Comparison of ENCODE assay signal across 19 cellular contexts in the genomic region with DNA sequence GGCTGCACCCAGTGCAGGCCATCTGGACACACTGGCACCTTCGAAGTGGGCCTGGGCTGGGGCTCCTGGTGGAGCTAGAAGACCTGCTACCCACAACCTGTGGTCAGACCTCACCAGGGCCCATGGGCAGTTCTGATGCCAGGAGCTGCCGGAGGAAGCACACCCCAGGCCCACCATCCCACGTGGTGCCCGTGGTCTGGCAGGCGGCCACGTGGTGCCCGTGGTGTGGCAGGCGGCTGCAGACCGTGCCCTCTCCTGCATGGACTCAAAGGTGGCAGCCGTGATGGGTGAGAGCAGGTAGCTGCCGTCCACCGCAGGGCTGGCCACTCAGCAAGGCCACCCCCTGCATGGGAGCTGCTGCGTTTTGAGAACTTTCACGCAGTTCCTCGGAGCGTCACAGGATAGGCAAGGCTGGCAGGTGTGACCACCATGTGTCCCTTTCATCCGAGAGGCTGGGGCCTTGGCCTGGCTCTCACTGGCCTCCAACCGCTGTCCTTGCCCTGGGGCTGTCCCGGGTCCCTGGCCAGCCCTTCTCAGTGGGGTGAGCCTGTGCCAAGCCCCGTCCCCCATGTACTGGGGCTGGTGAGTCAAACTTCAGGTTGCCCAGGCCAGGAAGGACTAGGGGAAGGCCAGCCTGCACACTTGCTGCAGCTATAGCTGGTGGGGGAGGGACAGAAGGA. TPM values are rescaled to one million over a fixed set of nuclear protein-coding genes. Genes with fewer than 3 reads are reported as not detected.
DNase-seq lines count a peak whose midpoint lies in the region; ATAC-seq, FAIRE-seq and TF ChIP-seq lines count a peak whose summit lies in the region.
"Had no signal": no experiment of that assay in that cellular context is flagged by ENCODE, and none has a peak within 500 bp of the region (broad histone marks: within the 10 kb centered on the region; RNA-seq: fewer than 3 reads in every experiment).

No MANE protein-coding gene starts in this region.

- TF ChIP-seq POLR2A in transverse colon (IDR thresholded peaks at IDR 0.05), result no peak

- H3K36me3 Mint-ChIP-seq in activated naive CD4-positive, alpha-beta T cell treated with anti-CD3 and anti-CD28 coated beads, Interleukin-2, amount 50 U/mL, for 72 hours, result peaks cover 0 to 7% of the 10 kb centered on the region in 2 donors

- H3K27me3 ChIP-seq in keratinocyte (ENCODE audit: control insufficient read depth, extremely low read depth, insufficient read depth, low read length), result peaks cover 58% of the 10 kb centered on the region
- peaks cover 78% of the 10 kb centered on the region for H3K27me3 ChIP-seq in transverse colon

- 0 out of 2 replicates have a peak overlapping the region, but pooled peaks have one; percentile 10 for H3K27ac ChIP-seq in RWPE1
- no peak overlapping the region for H3K27ac ChIP-seq in keratinocyte (ENCODE audit: control insufficient read depth, insufficient read depth, low read length)
- H3K27ac ChIP-seq in transverse colon, result no peak overlapping the region
- H3K27ac ChIP-seq: cardiac muscle cell, epithelial cell of prostate, KMS-11, psoas muscle had no signal

- H3K4me2 ChIP-seq in keratinocyte (ENCODE audit: control insufficient read depth, extremely low read depth, insufficient read depth, low read depth, low read length), result peak overlapping the region; percentile 16
- H3K4me2 ChIP-seq: KMS-11 had no signal

- no peak overlapping the region for H3K9ac ChIP-seq in keratinocyte (ENCODE audit: control insufficient read depth, extremely low read depth, insufficient read depth, low read length)
- H3K9ac ChIP-seq: KMS-11 had no signal

- H2AFZ ChIP-seq in keratinocyte (ENCODE audit: control insufficient read depth, low read length), result no peak overlapping the region

- no peak for DNase-seq in activated naive CD4-positive, alpha-beta T cell treated with anti-CD3 and anti-CD28 coated beads, Interleukin-2, amount 50 U/mL, for 72 hours (ENCODE audit: low spot score in 2 of 2)
- no peak for DNase-seq in activated naive CD4-positive, alpha-beta T cell treated with anti-CD3 and anti-CD28 coated beads, Interleukin-2, amount 50 U/mL, for 16 hours
- DNase-seq in RWPE1 (ENCODE audit: low spot score) (no peak), keratinocyte (ENCODE audit: low read depth, low spot score) (no peak), transverse colon (peak; percentile 6), globus pallidus (ENCODE audit: low spot score) (no peak), GM19238 (ENCODE audit: insufficient read length, low spot score) (no peak), DMS53 (lab: John Stamatoyannopoulos, UW) (no peak)
- DNase-seq: AML-193, DMS79 treated with DMSO at 0.1 percent for 48 hours, glutamatergic neuron, NCI-H146, OCI-M1, psoas muscle, trophoblast cell had no signal

- intact Hi-C loops in transverse colon (cut with DNase I; ENCODE audit: low total_unique reads), result no loop called here

- POLR2A ChIA-PET in RWPE1 (lab: Yijun Ruan, JAX; ENCODE audit: low non-redundant PET), result no interaction called here

- FAIRE-seq in keratinocyte (lab: Jason Lieb, UNC), result no peak

- H3K9me1 ChIP-seq in keratinocyte (ENCODE audit: control insufficient read depth, extremely low read depth, insufficient read depth, low read length), result no peaks in the 10 kb centered on the region

- H3K27ac Mint-ChIP-seq in activated naive CD4-positive, alpha-beta T cell treated with anti-CD3 and anti-CD28 coated beads, Interleukin-2, amount 50 U/mL, for 72 hours, result peak overlapping the region; percentile 60 to 93

- H3K4me3 ChIP-seq in keratinocyte (ENCODE audit: control insufficient read depth in 2 of 3, extremely low read depth in 1 of 3, insufficient read depth in 2 of 3, low read depth in 1 of 3, low read length in 3 of 3) (no peak overlapping the region), transverse colon (no peak overlapping the region)
- H3K4me3 ChIP-seq: cardiac muscle cell, psoas muscle had no signal

- dilution Hi-C loops in keratinocyte (cut with MboI; ENCODE audit: extremely low pct_ligation_motif_present, low sequenced_read_pairs), result no loop called here

- H3K79me2 ChIP-seq in keratinocyte (ENCODE audit: control insufficient read depth, insufficient read depth, low read length), result no peaks in the 10 kb centered on the region

- in situ Hi-C loops in transverse colon (cut with MboI; ENCODE audit: low pct_ligation_motif_present in 1 of 4, low pct_unique_long_range_greater_than_20kb in 1 of 4, low sequenced_read_pairs in 3 of 4), result no loop called here

- CTCF ChIA-PET in RWPE1 (lab: Yijun Ruan, JAX), result no interaction called here

- 87% methylated on average over 18 of the region's 20 CpGs; no CpG with 5 or more reads in 1 of the 2 donors for WGBS in transverse colon (ENCODE audit: low coverage in 1 of 2), 2 donors

- no peaks in the 10 kb centered on the region for H4K20me1 ChIP-seq in keratinocyte (ENCODE audit: control insufficient read depth, extremely low read depth, insufficient read depth, low read length)

- TF ChIP-seq EP300 in transverse colon (IDR thresholded peaks at IDR 0.05; ENCODE audit: low read depth), result no peak

- H3K9me3 Mint-ChIP-seq in activated naive CD4-positive, alpha-beta T cell treated with anti-CD3 and anti-CD28 coated beads, Interleukin-2, amount 50 U/mL, for 72 hours, result peaks cover 0 to 4% of the 10 kb centered on the region in 2 donors

- ATAC-seq in activated naive CD4-positive, alpha-beta T cell treated with anti-CD3 and anti-CD28 coated beads, Interleukin-2, amount 50 U/mL, for 72 hours, result no peak

- no peaks in the 10 kb centered on the region for H3K9me3 ChIP-seq in keratinocyte (ENCODE audit: control insufficient read depth, low read depth, low read length)
- no peaks in the 10 kb centered on the region for H3K9me3 ChIP-seq in transverse colon
- H3K9me3 ChIP-seq: psoas muscle had no signal

- H3K36me3 ChIP-seq in keratinocyte (ENCODE audit: control insufficient read depth in 2 of 2, extremely low read depth in 1 of 2, insufficient read depth in 2 of 2, low read length in 2 of 2) (no peaks in the 10 kb centered on the region), transverse colon (no peaks in the 10 kb centered on the region)
- H3K36me3 ChIP-seq: cardiac muscle cell had no signal

- no peak for TF ChIP-seq CTCF in RWPE1 (conservative IDR thresholded peaks at IDR 0.05; ENCODE audit: low read depth)
- TF ChIP-seq CTCF in keratinocyte (optimal IDR thresholded peaks at IDR 0.05 in 1 of 3, IDR thresholded peaks at IDR 0.05 in 1 of 3, conservative IDR thresholded peaks at IDR 0.05 in 1 of 3; ENCODE audit: extremely low read depth in 1 of 3, insufficient read depth in 2 of 3, low read length in 3 of 3), result no peak
- no peak for TF ChIP-seq CTCF in transverse colon (IDR thresholded peaks at IDR 0.05)

- H3K4me1 ChIP-seq in keratinocyte (ENCODE audit: control insufficient read depth, extremely low read depth, insufficient read depth, low read length) (peaks cover 7% of the 10 kb centered on the region), transverse colon (peaks cover 0 to 13% (median 7%) of the 10 kb centered on the region in 4 donors)
- H3K4me1 ChIP-seq: psoas muscle had no signal

RNA-seq across cellular contexts. Expression of a gene that starts 3.9 kb away (rescaled TPM):
- under 1 TPM; 0.11 to 0.12 TPM for total RNA-seq in activated naive CD4-positive, alpha-beta T cell treated with anti-CD3 and anti-CD28 coated beads, Interleukin-2, amount 50 U/mL, for 72 hours
- not detected in 3 replicates for polyA plus RNA-seq in keratinocyte
- not detected for polyA plus RNA-seq in keratinocyte (2011; ENCODE audit: low read depth)
- not detected in 2 replicates for polyA plus RNA-seq in keratinocyte (2011; cell fraction: cytosol; rRNA removed)
- not detected in 2 replicates for polyA plus RNA-seq in keratinocyte (2011; cell fraction: nucleus; rRNA removed)
- not detected in 2 replicates for polyA plus RNA-seq in keratinocyte (2012; ENCODE audit: low replicate concordance)
- not detected in 3 replicates for polyA minus RNA-seq in keratinocyte
- polyA minus RNA-seq in keratinocyte (2011; cell fraction: cytosol; rRNA and poly(A)+ RNA removed), result not detected
- polyA minus RNA-seq in keratinocyte (2011; cell fraction: nucleus; rRNA and poly(A)+ RNA removed), result not detected in 2 replicates
- total RNA-seq in transverse colon, result 1 to 10 TPM in 2 of 4 donors, under 1 TPM in 2; 0.32 to 2.2 (median 1.3) TPM
- total RNA-seq: NCI-H460, psoas muscle had no signal
- polyA plus RNA-seq: cardiac muscle cell, psoas muscle had no signal

RNA-seq across cellular contexts. Expression of a gene that starts 41.6 kb away (rescaled TPM):
- total RNA-seq in activated naive CD4-positive, alpha-beta T cell treated with anti-CD3 and anti-CD28 coated beads, Interleukin-2, amount 50 U/mL, for 72 hours, result not detected
- polyA plus RNA-seq in keratinocyte, result not detected in 3 replicates
- not detected for polyA plus RNA-seq in keratinocyte (2011; ENCODE audit: low read depth)
- not detected in 2 replicates for polyA plus RNA-seq in keratinocyte (2011; cell fraction: cytosol; rRNA removed)
- not detected in 2 replicates for polyA plus RNA-seq in keratinocyte (2011; cell fraction: nucleus; rRNA removed)
- polyA plus RNA-seq in keratinocyte (2012; ENCODE audit: low replicate concordance), result not detected in 2 replicates
- not detected in 3 replicates for polyA minus RNA-seq in keratinocyte
- polyA minus RNA-seq in keratinocyte (2011; cell fraction: cytosol; rRNA and poly(A)+ RNA removed), result not detected
- polyA minus RNA-seq in keratinocyte (2011; cell fraction: nucleus; rRNA and poly(A)+ RNA removed), result not detected in 2 replicates
- not detected for total RNA-seq in transverse colon
- total RNA-seq: cardiac muscle cell, NCI-H460, psoas muscle had no signal
- polyA plus RNA-seq: cardiac muscle cell, psoas muscle had no signal

RNA-seq across cellular contexts. Expression of a gene that starts 55.9 kb away (rescaled TPM):
- 100 to 1,000 TPM in 1 of 2 donors, 10 to 100 TPM in 1; 77.2 to 522 TPM for total RNA-seq in activated naive CD4-positive, alpha-beta T cell treated with anti-CD3 and anti-CD28 coated beads, Interleukin-2, amount 50 U/mL, for 72 hours
- 3.4 to 6.5 TPM (median 4.8 TPM) in 3 replicates for polyA plus RNA-seq in keratinocyte
- polyA plus RNA-seq in keratinocyte (2011; ENCODE audit: low read depth), result 3.3 TPM
- 2.7 and 6.4 TPM in 2 replicates for polyA plus RNA-seq in keratinocyte (2011; cell fraction: cytosol; rRNA removed)
- polyA plus RNA-seq in keratinocyte (2011; cell fraction: nucleus; rRNA removed), result 8.9 and 11.7 TPM in 2 replicates
- 7.8 and 20.0 TPM in 2 replicates for polyA plus RNA-seq in keratinocyte (2012; ENCODE audit: low replicate concordance)
- 1.6 to 4.4 TPM (median 2.3 TPM) in 3 replicates for polyA minus RNA-seq in keratinocyte
- 10.7 TPM for polyA minus RNA-seq in keratinocyte (2011; cell fraction: cytosol; rRNA and poly(A)+ RNA removed)
- polyA minus RNA-seq in keratinocyte (2011; cell fraction: nucleus; rRNA and poly(A)+ RNA removed), result 5.5 and 8.2 TPM in 2 replicates
- total RNA-seq in transverse colon, result 100 to 1,000 TPM; 115 to 290 (median 147) TPM
